Comparison of ENCODE assay signal across 19 cellular contexts in genomic region chr17:82324566-82325285, GRCh38. TPM values are rescaled to one million over a fixed set of nuclear protein-coding genes. Genes with fewer than 3 reads are reported as not detected.
DNase-seq lines count a peak whose midpoint lies in the region; ATAC-seq and TF ChIP-seq lines count a peak whose summit lies in the region.
"Had no signal": no experiment of that assay in that cellular context is flagged by ENCODE, and none has a peak within 500 bp of the region (broad histone marks: within the 10 kb centered on the region; RNA-seq: fewer than 3 reads in every experiment).

No MANE protein-coding gene starts in this region.

- H3K27me3 Mint-ChIP-seq in T-helper 1 cell treated with Interleukin-12 subunit alpha and Interleukin-12 subunit beta and Interleukin-4 antibody, amounts not matched to agents 30 μg/mL and 1 μg/mL, for 36 hours (ENCODE audit: low read depth), result no peaks in the 10 kb centered on the region
- H3K27me3 Mint-ChIP-seq in activated naive CD8-positive, alpha-beta T cell treated with anti-CD3 and anti-CD28 coated beads for 36 hours, result no peaks in the 10 kb centered on the region

- no peak overlapping the region for H3K9ac ChIP-seq in trophoblast cell (ENCODE audit: low read length)

- H3K4me3 ChIP-seq in HEK293 (ENCODE audit: low read depth, low read length) (no peak overlapping the region), trophoblast cell (ENCODE audit: low read depth, low read length) (peak overlapping the region; percentile 12)
- H3K4me3 ChIP-seq: colonic mucosa, GM23338, upper lobe of left lung had no signal

- H3K4me1 ChIP-seq in HEK293 (ENCODE audit: control insufficient read depth, insufficient read depth, low read length) (peaks cover 7% of the 10 kb centered on the region), trophoblast cell (ENCODE audit: control insufficient read depth in 1 of 2, insufficient read depth in 2 of 2, low read length in 2 of 2) (no peaks in the 10 kb centered on the region)

- no peak for ATAC-seq in HG03095 (IDR thresholded peaks at IDR 0.05; ENCODE audit: unreplicated experiment)
- ATAC-seq: GM23338 had no signal

- H3K79me2 ChIP-seq in trophoblast cell (ENCODE audit: control insufficient read depth, insufficient read depth, low read length, poor library complexity), result no peaks in the 10 kb centered on the region

- H3K4me2 ChIP-seq in trophoblast cell (ENCODE audit: low read length), result no peak overlapping the region
- H3K4me2 ChIP-seq: GM23338 had no signal

- POLR2A ChIA-PET in HEK293 (lab: Yijun Ruan, JAX), result no interaction called here

- H3K9me3 Mint-ChIP-seq in T-helper 1 cell treated with Interleukin-12 subunit alpha and Interleukin-12 subunit beta and Interleukin-4 antibody, amounts not matched to agents 30 μg/mL and 1 μg/mL, for 36 hours, result no peaks in the 10 kb centered on the region
- H3K9me3 Mint-ChIP-seq in activated naive CD8-positive, alpha-beta T cell treated with anti-CD3 and anti-CD28 coated beads for 36 hours, result no peaks in the 10 kb centered on the region
- H3K9me3 Mint-ChIP-seq: GM23338 had no signal

- peak overlapping the region; percentile 45 for H3K27ac Mint-ChIP-seq in T-helper 1 cell treated with Interleukin-12 subunit alpha and Interleukin-12 subunit beta and Interleukin-4 antibody, amounts not matched to agents 30 μg/mL and 1 μg/mL, for 36 hours
- H3K27ac Mint-ChIP-seq in activated naive CD8-positive, alpha-beta T cell treated with anti-CD3 and anti-CD28 coated beads for 36 hours, result peak overlapping the region; percentile 27
- H3K27ac Mint-ChIP-seq: GM23338 had no signal

- H3K36me3 Mint-ChIP-seq in T-helper 1 cell treated with Interleukin-12 subunit alpha and Interleukin-12 subunit beta and Interleukin-4 antibody, amounts not matched to agents 30 μg/mL and 1 μg/mL, for 36 hours (ENCODE audit: low read depth), result peaks cover 2% of the 10 kb centered on the region
- H3K36me3 Mint-ChIP-seq in activated naive CD8-positive, alpha-beta T cell treated with anti-CD3 and anti-CD28 coated beads for 36 hours, result peaks cover 2% of the 10 kb centered on the region

- H3K27me3 ChIP-seq in trophoblast cell (ENCODE audit: insufficient read depth, low read length), result peaks cover 2% of the 10 kb centered on the region
- H3K27me3 ChIP-seq: colonic mucosa, upper lobe of left lung had no signal

- H2AK5ac ChIP-seq in trophoblast cell (ENCODE audit: low read length), result no peak overlapping the region

- H2AFZ ChIP-seq in trophoblast cell (ENCODE audit: insufficient read depth, low read length, poor library complexity), result no peak overlapping the region
- H2AFZ ChIP-seq: GM23338 had no signal

- H3K79me1 ChIP-seq in trophoblast cell (ENCODE audit: low read length), result no peaks in the 10 kb centered on the region

- H3K4me3 Mint-ChIP-seq in T-helper 1 cell treated with Interleukin-12 subunit alpha and Interleukin-12 subunit beta and Interleukin-4 antibody, amounts not matched to agents 30 μg/mL and 1 μg/mL, for 36 hours, result peak overlapping the region; percentile 3
- H3K4me3 Mint-ChIP-seq in activated naive CD8-positive, alpha-beta T cell treated with anti-CD3 and anti-CD28 coated beads for 36 hours, result peak overlapping the region; percentile 22
- H3K4me3 Mint-ChIP-seq: GM23338 had no signal

- no peak for TF ChIP-seq CTCF in HEK293 (tag by site-specific recombination; IDR thresholded peaks at IDR 0.05)

- H4K91ac ChIP-seq in trophoblast cell (ENCODE audit: low read depth, low read length), result no peak overlapping the region

- no peak overlapping the region for H3K27ac ChIP-seq in HEK293 (ENCODE audit: extremely low read depth, low read depth, low read length)
- H3K27ac ChIP-seq in trophoblast cell (ENCODE audit: low read depth, low read length), result no peak overlapping the region
- H3K27ac ChIP-seq: colonic mucosa, epithelial cell of prostate, upper lobe of left lung had no signal

- H4K8ac ChIP-seq in trophoblast cell (ENCODE audit: low read depth, low read length), result no peak overlapping the region

- H3K9me3 ChIP-seq in HEK293 (ENCODE audit: control insufficient read depth, insufficient read depth, low read depth, low read length) (no peaks in the 10 kb centered on the region), trophoblast cell (ENCODE audit: insufficient read depth, low read depth, low read length) (peaks cover 3% of the 10 kb centered on the region)
- H3K9me3 ChIP-seq: colonic mucosa, upper lobe of left lung had no signal

- DNase-seq in T-helper 1 cell (no peak), trophoblast cell (no peak), NCI-H2196 treated with DMSO at 0.1 percent for 48 hours (lab: John Stamatoyannopoulos, UW; ENCODE audit: unreplicated experiment) (no peak), NK-92 (lab: John Stamatoyannopoulos, UW; ENCODE audit: unreplicated experiment) (no peak)
- DNase-seq in activated naive CD8-positive, alpha-beta T cell treated with anti-CD3 and anti-CD28 coated beads for 36 hours, result no peak
- DNase-seq: activated CD8-positive, alpha-beta memory T cell treated with anti-CD3 and anti-CD28 coated beads, Interleukin-2, amount 50 U/mL, for 48 hours; colonic mucosa; MV-4-11; NCI-H2171 treated with DMSO at 0.1 percent for 48 hours; SIG-M5 had no signal

- H3K36me3 ChIP-seq in HEK293 (ENCODE audit: control insufficient read depth in 2 of 2, insufficient read depth in 1 of 2, low read length in 2 of 2) (no peaks in the 10 kb centered on the region), trophoblast cell (ENCODE audit: control insufficient read depth in 1 of 2, insufficient read depth in 2 of 2, low read length in 2 of 2) (no peaks in the 10 kb centered on the region)
- H3K36me3 ChIP-seq: colonic mucosa had no signal

- H2BK12ac ChIP-seq in trophoblast cell (ENCODE audit: low read length), result no peak overlapping the region

- no peak overlapping the region for H3K4ac ChIP-seq in trophoblast cell (ENCODE audit: low read depth, low read length)

- no peak overlapping the region for H3K14ac ChIP-seq in trophoblast cell (ENCODE audit: low read length)

- H3K18ac ChIP-seq in trophoblast cell (ENCODE audit: low read length), result no peak overlapping the region

- no peak overlapping the region for H2BK120ac ChIP-seq in trophoblast cell (ENCODE audit: insufficient read depth, low read length, poor library complexity)

- no peak overlapping the region for H4K12ac ChIP-seq in trophoblast cell (ENCODE audit: low read depth, low read length)

- H3K4me1 Mint-ChIP-seq in T-helper 1 cell treated with Interleukin-12 subunit alpha and Interleukin-12 subunit beta and Interleukin-4 antibody, amounts not matched to agents 30 μg/mL and 1 μg/mL, for 36 hours (ENCODE audit: low read depth), result peaks cover 16% of the 10 kb centered on the region
- peaks cover 28% of the 10 kb centered on the region for H3K4me1 Mint-ChIP-seq in activated naive CD8-positive, alpha-beta T cell treated with anti-CD3 and anti-CD28 coated beads for 36 hours

- WGBS in trophoblast cell (ENCODE audit: extremely low coverage, insufficient coverage, insufficient read length), result no CpG with 5 or more reads among the region's 25 CpGs

- H2BK5ac ChIP-seq in trophoblast cell (ENCODE audit: low read depth, low read length, poor library complexity), result no peak overlapping the region

- H3K23ac ChIP-seq in trophoblast cell (ENCODE audit: low read length), result no peak overlapping the region

- CTCF ChIA-PET in HEK293 (lab: Yijun Ruan, JAX), result interaction anchor here (0.6 to 1.1 kb wide), 4 partner anchors 22 to 438 kb away, joined by 3 to 6 read pairs (median 4); no protein-coding TSS in a partner anchor

TF ChIP-seq in HEK293, 187 proteins besides CTCF, POLR2A, EP300 and RAD21 (continues in another document):
- TF ChIP-seq ZBTB48 (tag by site-specific recombination; IDR thresholded peaks at IDR 0.05) (no peak), ZIC2 (tag by site-specific recombination; IDR thresholded peaks at IDR 0.05) (peak; percentile 48), ZNF521 (tag by site-specific recombination; IDR thresholded peaks at IDR 0.05) (no peak), KLF17 (tag by site-specific recombination; IDR thresholded peaks at IDR 0.05) (peak; percentile 40; the same call in 1 of the 2 replicates), ZBTB7A (tag by site-specific recombination; IDR thresholded peaks at IDR 0.05; ENCODE audit: low read depth) (0 out of 2 replicates have a peak, but pooled peaks have one; percentile 53), EGR2 (tag by site-specific recombination; IDR thresholded peaks at IDR 0.05; ENCODE audit: low read depth) (peak; percentile 88), KLF9 (tag by site-specific recombination; IDR thresholded peaks at IDR 0.05; ENCODE audit: low read depth) (peak; percentile 73), ZNF654 (tag by site-specific recombination; IDR thresholded peaks at IDR 0.05; ENCODE audit: low read depth) (no peak)

RNA-seq across cellular contexts. Expression of gene CD7, which starts 7.3 kb away (rescaled TPM):
- 100 to 1,000 TPM; 291 to 293 TPM for total RNA-seq in activated naive CD8-positive, alpha-beta T cell treated with anti-CD3 and anti-CD28 coated beads for 36 hours
- 0.18 and 0.22 TPM in 2 replicates for polyA plus RNA-seq in trophoblast cell (2013)
- total RNA-seq: glomerular endothelial cell, pulmonary artery endothelial cell had no signal

RNA-seq across cellular contexts. Expression of gene SECTM1, which starts 8.8 kb away (rescaled TPM):
- under 1 TPM; 0.72 to 0.74 TPM for total RNA-seq in activated naive CD8-positive, alpha-beta T cell treated with anti-CD3 and anti-CD28 coated beads for 36 hours
- 2.4 and 2.6 TPM in 2 replicates for polyA plus RNA-seq in trophoblast cell (2013)

RNA-seq across cellular contexts. Expression of gene TEX19, which starts 34.3 kb away (rescaled TPM):
- under 1 TPM; 0.10 to 0.23 TPM for total RNA-seq in activated naive CD8-positive, alpha-beta T cell treated with anti-CD3 and anti-CD28 coated beads for 36 hours
- 0.03 and 0.04 TPM in 2 replicates for polyA plus RNA-seq in trophoblast cell (2013)
- total RNA-seq: aorta, colonic mucosa, glomerular endothelial cell, pulmonary artery endothelial cell, upper lobe of left lung had no signal
- polyA plus RNA-seq: aorta had no signal

RNA-seq across cellular contexts. Expression of gene UTS2R, which starts 46.8 kb away (rescaled TPM):
- not detected for total RNA-seq in activated naive CD8-positive, alpha-beta T cell treated with anti-CD3 and anti-CD28 coated beads for 36 hours
- polyA plus RNA-seq in trophoblast cell (2013), result 0.34 and 0.36 TPM in 2 replicates
- total RNA-seq: aorta, colonic mucosa, glomerular endothelial cell, pulmonary artery endothelial cell had no signal
- polyA plus RNA-seq: aorta, GM23338 had no signal

RNA-seq across cellular contexts. Expression of gene CSNK1D, which starts 51.2 kb away (rescaled TPM):
- 100 to 1,000 TPM; 110 to 115 TPM for total RNA-seq in activated naive CD8-positive, alpha-beta T cell treated with anti-CD3 and anti-CD28 coated beads for 36 hours
- 106 and 112 TPM in 2 replicates for polyA plus RNA-seq in trophoblast cell (2013)
